ENCODE assay signal across 9 cellular contexts in genomic region chr1:153790996-153791855, GRCh38. TPM values are rescaled to one million over a fixed set of nuclear protein-coding genes. Genes with fewer than 3 reads are reported as not detected.
DNase-seq lines count a peak whose midpoint lies in the region; ATAC-seq lines count a peak whose summit lies in the region.
"Had no signal": no experiment of that assay in that cellular context is flagged by ENCODE, and none has a peak within 500 bp of the region (broad histone marks: within the 10 kb centered on the region; RNA-seq: fewer than 3 reads in every experiment).

No MANE protein-coding gene starts in this region.

- peaks cover 8% of the 10 kb centered on the region for H3K27me3 Mint-ChIP-seq in activated T-helper 17 cell treated with anti-CD3 and anti-CD28 coated beads, Interleukin-2, amount 50 U/mL, for 72 hours

- DNase-seq in ELR (ENCODE audit: low read depth): peak; percentile 63
- DNase-seq in hepatic stellate cell (ENCODE audit: low spot score): peak; percentile 96
- peak; percentile 84 for DNase-seq in stromal cell of bone marrow (ENCODE audit: low read depth)
- DNase-seq in NCI-H1417 treated with DMSO at 0.1 percent for 48 hours (lab: John Stamatoyannopoulos, UW): no peak
- DNase-seq in ureter (ENCODE audit: low spot score): no peak
- DNase-seq: T-cell had no signal

- peaks cover 9% of the 10 kb centered on the region for H3K4me1 Mint-ChIP-seq in activated T-helper 17 cell treated with anti-CD3 and anti-CD28 coated beads, Interleukin-2, amount 50 U/mL, for 72 hours

- H3K36me3 Mint-ChIP-seq in activated T-helper 17 cell treated with anti-CD3 and anti-CD28 coated beads, Interleukin-2, amount 50 U/mL, for 72 hours (ENCODE audit: low read depth): no peaks in the 10 kb centered on the region
- H3K36me3 Mint-ChIP-seq: T-cell had no signal

- ATAC-seq in GM19468 (IDR thresholded peaks at IDR 0.05; ENCODE audit: extremely low read depth, unreplicated experiment) (peak; percentile 65), HG03558 (IDR thresholded peaks at IDR 0.05; ENCODE audit: extremely low read depth, unreplicated experiment) (peak; percentile 77)
- ATAC-seq in activated T-helper 17 cell treated with anti-CD3 and anti-CD28 coated beads, Interleukin-2, amount 50 U/mL, for 72 hours (replicated peaks): peak; percentile 90

- no peaks in the 10 kb centered on the region for H3K9me3 Mint-ChIP-seq in activated T-helper 17 cell treated with anti-CD3 and anti-CD28 coated beads, Interleukin-2, amount 50 U/mL, for 72 hours
- H3K9me3 Mint-ChIP-seq: T-cell had no signal

- peak overlapping the region; percentile 46 for H3K4me3 Mint-ChIP-seq in activated T-helper 17 cell treated with anti-CD3 and anti-CD28 coated beads, Interleukin-2, amount 50 U/mL, for 72 hours

- H3K27ac Mint-ChIP-seq in activated T-helper 17 cell treated with anti-CD3 and anti-CD28 coated beads, Interleukin-2, amount 50 U/mL, for 72 hours: peak overlapping the region; percentile 15

RNA-seq across cellular contexts. Expression of gene SLC27A3, which starts 16.0 kb away (rescaled TPM):
- total RNA-seq in activated T-helper 17 cell treated with anti-CD3 and anti-CD28 coated beads, Interleukin-2, amount 50 U/mL, for 72 hours: 1 to 10 TPM; 9.7 to 9.8 TPM
- 28.8 TPM for total RNA-seq in ureter

Comparison
In these comparisons a context has a peak if more than half of its experiments do, and no peak if none do; other contexts are left out.
1. DNase-seq: peak in ELR (single experiment), hepatic stellate cell (single experiment) and stromal cell of bone marrow (single experiment); none in NCI-H1417 treated with DMSO at 0.1 percent for 48 hours (single experiment) and ureter (single experiment).
2. Peak in every context shown above with its lines, with median percentiles within 50 percentile points of each other: ATAC-seq.